16 cellular contexts compared by ENCODE assay signal in the genomic region with DNA sequence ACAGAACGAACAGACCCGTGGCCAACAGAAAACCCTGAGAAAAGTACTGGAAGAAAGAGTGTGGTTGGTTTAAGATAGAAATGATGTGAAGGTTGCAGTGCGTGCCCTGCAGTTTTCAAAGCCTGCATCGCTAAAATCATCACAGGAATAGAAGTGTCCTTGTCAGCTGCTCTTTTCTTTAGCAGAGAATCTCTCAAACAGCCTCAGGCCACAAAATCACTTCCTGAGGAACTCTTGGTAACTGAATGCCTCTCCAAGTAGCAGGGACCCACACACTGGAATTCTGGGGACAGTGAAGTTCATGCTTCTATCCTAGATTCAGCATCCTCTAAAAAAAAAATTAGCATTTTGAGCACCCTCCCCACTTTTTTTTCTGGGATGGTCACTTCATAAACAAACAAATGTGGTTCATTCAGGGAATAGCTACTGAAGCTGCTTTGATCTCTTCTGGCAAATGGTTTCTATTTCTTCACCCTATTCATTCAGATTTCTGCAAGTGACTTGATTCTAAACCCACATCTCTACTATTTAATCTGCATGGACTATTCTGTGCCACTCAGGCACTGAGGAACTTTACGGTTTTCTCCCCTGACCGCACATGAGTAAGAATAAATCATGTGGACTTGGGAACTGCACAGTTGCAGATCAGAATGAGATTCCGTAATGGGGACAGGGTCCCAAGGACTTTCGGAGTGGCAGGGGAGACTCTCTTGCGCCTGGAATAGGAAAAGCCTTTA.
DNase-seq lines count a peak whose midpoint lies in the region; ATAC-seq and TF ChIP-seq lines count a peak whose summit lies in the region.
"Had no signal": no experiment of that assay in that cellular context is flagged by ENCODE, and none has a peak within 500 bp of the region (broad histone marks: within the 10 kb centered on the region; RNA-seq: fewer than 3 reads in every experiment).

No MANE protein-coding gene starts in this region.

- DNase-seq in GM06990 (ENCODE audit: extremely low read depth, insufficient read length) (no peak), SJCRH30 (peak; percentile 17 to 58), fibroblast of the aortic adventitia (ENCODE audit: low read depth) (no peak), CD14-positive monocyte (ENCODE audit: low spot score) (no peak), MG63 (no peak), NCI-H2029 treated with DMSO at 0.1 percent for 48 hours (lab: John Stamatoyannopoulos, UW) (no peak)
- DNase-seq in activated CD8-positive, alpha-beta memory T cell treated with anti-CD3 and anti-CD28 coated beads, Interleukin-2, amount 10 ng/mL, durations not matched to agents 7 days and 5 days: no peak
- DNase-seq: activated CD4-positive, CD25-positive, alpha-beta regulatory T cell; BE2C; effector CD8-positive, alpha-beta T cell; kidney glomerular epithelial cell; NCI-H187; stimulated activated CD4-positive, alpha-beta T cell treated with anti-CD3 and anti-CD28 coated beads, Interleukin-2, amount 100 ng/mL, for 48 hours had no signal

- CTCF ChIA-PET in activated CD8-positive, alpha-beta memory T cell treated with anti-CD3 and anti-CD28 coated beads, Interleukin-2, amount 10 ng/mL, durations not matched to agents 7 days and 5 days (lab: Charles Lee): no interaction called here

- H3K27ac ChIP-seq in SJCRH30 (no peak overlapping the region), rectal smooth muscle tissue (ENCODE audit: low read depth, low read length) (no peak overlapping the region)
- H3K27ac ChIP-seq: SK-N-MC had no signal

- peak overlapping the region in 1 of 2 donors; percentile 84 for H3K4me3 Mint-ChIP-seq in CD14-positive monocyte
- H3K4me3 Mint-ChIP-seq in activated CD8-positive, alpha-beta memory T cell treated with anti-CD3 and anti-CD28 coated beads, Interleukin-2, amount 10 ng/mL, durations not matched to agents 7 days and 5 days: no peak overlapping the region
- H3K4me3 Mint-ChIP-seq: stimulated activated effector memory CD8-positive, alpha-beta T cell treated with anti-CD3 and anti-CD28 coated beads, Interleukin-12 subunit alpha, Interleukin-12 subunit beta, amount 100 ng/mL, for 72 hours had no signal

- TF ChIP-seq CTCF in GM06990 (IDR thresholded peaks at IDR 0.05; ENCODE audit: insufficient read depth, low read length, poor library complexity, severe bottlenecking): no peak
- no peak for TF ChIP-seq CTCF in fibroblast of the aortic adventitia (IDR thresholded peaks at IDR 0.05; ENCODE audit: insufficient read depth, low read length)
- TF ChIP-seq CTCF in CD14-positive monocyte (IDR thresholded peaks at IDR 0.05): no peak

- no peak overlapping the region for H3K27ac Mint-ChIP-seq in CD14-positive monocyte
- no peak overlapping the region for H3K27ac Mint-ChIP-seq in activated CD8-positive, alpha-beta memory T cell treated with anti-CD3 and anti-CD28 coated beads, Interleukin-2, amount 10 ng/mL, durations not matched to agents 7 days and 5 days
- H3K27ac Mint-ChIP-seq: stimulated activated effector memory CD8-positive, alpha-beta T cell treated with anti-CD3 and anti-CD28 coated beads, Interleukin-12 subunit alpha, Interleukin-12 subunit beta, amount 100 ng/mL, for 72 hours had no signal

- no peaks in the 10 kb centered on the region for H3K36me3 Mint-ChIP-seq in CD14-positive monocyte
- H3K36me3 Mint-ChIP-seq in activated CD8-positive, alpha-beta memory T cell treated with anti-CD3 and anti-CD28 coated beads, Interleukin-2, amount 10 ng/mL, durations not matched to agents 7 days and 5 days: peaks cover 3% of the 10 kb centered on the region
- H3K36me3 Mint-ChIP-seq: stimulated activated effector memory CD8-positive, alpha-beta T cell treated with anti-CD3 and anti-CD28 coated beads, Interleukin-12 subunit alpha, Interleukin-12 subunit beta, amount 100 ng/mL, for 72 hours had no signal

- H3K9ac ChIP-seq in rectal smooth muscle tissue (ENCODE audit: low read length): no peak overlapping the region

- ATAC-seq in activated CD8-positive, alpha-beta memory T cell treated with anti-CD3 and anti-CD28 coated beads, Interleukin-2, amount 10 ng/mL, durations not matched to agents 7 days and 5 days: no peak
- ATAC-seq: stimulated activated effector memory CD8-positive, alpha-beta T cell treated with anti-CD3 and anti-CD28 coated beads, Interleukin-12 subunit alpha, Interleukin-12 subunit beta, amount 100 ng/mL, for 72 hours had no signal

- H3K9me3 Mint-ChIP-seq in CD14-positive monocyte: peaks cover 3 to 10% (median 7%) of the 10 kb centered on the region in 7 donors
- H3K9me3 Mint-ChIP-seq in activated CD8-positive, alpha-beta memory T cell treated with anti-CD3 and anti-CD28 coated beads, Interleukin-2, amount 10 ng/mL, durations not matched to agents 7 days and 5 days (ENCODE audit: low read depth): peaks cover 2% of the 10 kb centered on the region

- H3K4me1 ChIP-seq in SJCRH30: no peaks in the 10 kb centered on the region; the same call in 1 of the 2 replicates
- H3K4me1 ChIP-seq in rectal smooth muscle tissue (ENCODE audit: control insufficient read depth, insufficient read depth, low read length): no peaks in the 10 kb centered on the region
- H3K4me1 ChIP-seq: BE2C had no signal

- H3K36me3 ChIP-seq in GM06990 (ENCODE audit: control insufficient read depth, insufficient read depth, low read length) (no peaks in the 10 kb centered on the region; the same call in 1 of the 2 replicates), SJCRH30 (no peaks in the 10 kb centered on the region), rectal smooth muscle tissue (ENCODE audit: control insufficient read depth, insufficient read depth, low read length) (no peaks in the 10 kb centered on the region), MG63 (no peaks in the 10 kb centered on the region)
- H3K36me3 ChIP-seq: BE2C had no signal

- H3K27me3 Mint-ChIP-seq in CD14-positive monocyte (ENCODE audit: low read depth in 3 of 3): peaks cover 7 to 26% (median 16%) of the 10 kb centered on the region in 3 donors
- H3K27me3 Mint-ChIP-seq in activated CD8-positive, alpha-beta memory T cell treated with anti-CD3 and anti-CD28 coated beads, Interleukin-2, amount 10 ng/mL, durations not matched to agents 7 days and 5 days: peaks cover 24% of the 10 kb centered on the region

- intact Hi-C loops in CD14-positive monocyte (cut with micrococcal nuclease): no loop called here

- no peaks in the 10 kb centered on the region for H3K27me3 ChIP-seq in GM06990 (replicated peaks; ENCODE audit: control insufficient read depth, insufficient read depth, low read length)
- H3K27me3 ChIP-seq in SJCRH30: no peaks in the 10 kb centered on the region
- H3K27me3 ChIP-seq in rectal smooth muscle tissue (ENCODE audit: control insufficient read depth, insufficient read depth, low read length): no peaks in the 10 kb centered on the region
- H3K27me3 ChIP-seq in MG63: no peaks in the 10 kb centered on the region
- H3K27me3 ChIP-seq: BE2C had no signal

- peaks cover 9% of the 10 kb centered on the region for H3K4me1 Mint-ChIP-seq in CD14-positive monocyte
- H3K4me1 Mint-ChIP-seq in activated CD8-positive, alpha-beta memory T cell treated with anti-CD3 and anti-CD28 coated beads, Interleukin-2, amount 10 ng/mL, durations not matched to agents 7 days and 5 days: peaks cover 3% of the 10 kb centered on the region
- H3K4me1 Mint-ChIP-seq: stimulated activated effector memory CD8-positive, alpha-beta T cell treated with anti-CD3 and anti-CD28 coated beads, Interleukin-12 subunit alpha, Interleukin-12 subunit beta, amount 100 ng/mL, for 72 hours had no signal

- H3K4me3 ChIP-seq in GM06990 (replicated peaks; ENCODE audit: low read depth, low read length) (peak overlapping the region; percentile 65), SJCRH30 (peak overlapping the region; percentile 35), fibroblast of the aortic adventitia (ENCODE audit: low read depth, low read length) (peak overlapping the region; percentile 9), rectal smooth muscle tissue (ENCODE audit: low read length) (peak overlapping the region; percentile 47), MG63 (no peak overlapping the region)
- H3K4me3 ChIP-seq: SK-N-MC had no signal

- no peaks in the 10 kb centered on the region; the same call in 1 of the 2 replicates for H3K9me3 ChIP-seq in SJCRH30 (replicated peaks)
- no peaks in the 10 kb centered on the region for H3K9me3 ChIP-seq in MG63
- H3K9me3 ChIP-seq: BE2C had no signal

Comparison
In these comparisons a context has a peak if more than half of its experiments do, and no peak if none do; other contexts are left out.
1. DNase-seq: peak in SJCRH30 (2 of 2); none in GM06990 (single experiment), fibroblast of the aortic adventitia (single experiment), CD14-positive monocyte (single experiment), activated CD8-positive, alpha-beta memory T cell treated with anti-CD3 and anti-CD28 coated beads, Interleukin-2, amount 10 ng/mL, durations not matched to agents 7 days and 5 days (single experiment), MG63 (single experiment) and NCI-H2029 treated with DMSO at 0.1 percent for 48 hours (single experiment).